In the genomic region with DNA sequence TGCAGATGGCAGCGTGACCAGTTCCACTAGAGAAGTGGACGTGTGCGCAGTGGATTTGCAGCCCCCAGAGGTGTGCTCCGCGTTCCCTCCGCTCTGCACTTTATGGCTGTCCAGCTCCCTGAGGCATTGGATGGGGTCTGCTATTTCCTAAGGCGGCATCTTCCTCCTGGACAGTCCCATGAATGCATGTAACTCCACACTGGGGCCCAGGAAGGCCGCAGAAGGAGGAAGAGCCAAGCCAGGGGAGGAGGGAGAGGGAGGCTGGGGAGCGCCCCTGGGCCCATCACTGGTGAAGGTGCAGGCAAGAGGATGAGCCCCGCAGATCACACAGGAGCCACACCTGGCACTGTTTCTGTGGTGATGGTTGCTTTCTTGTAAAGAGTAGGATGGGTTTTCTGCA, we compare ENCODE assay signal across 27 cellular contexts.
DNase-seq lines count a peak whose midpoint lies in the region; ATAC-seq and TF ChIP-seq lines count a peak whose summit lies in the region.
"Had no signal": no experiment of that assay in that cellular context is flagged by ENCODE, and none has a peak within 500 bp of the region (broad histone marks: within the 10 kb centered on the region; RNA-seq: fewer than 3 reads in every experiment).

No MANE protein-coding gene starts in this region.

- H3K4me1 ChIP-seq in sigmoid colon = peaks cover 0 to 42% (median 23%) of the 10 kb centered on the region in 4 donors
- no peaks in the 10 kb centered on the region for H3K4me1 ChIP-seq in tibial artery
- H3K4me1 ChIP-seq: HAP-1 had no signal

- H3K27me3 ChIP-seq in H7 (ENCODE audit: control insufficient read depth, insufficient read depth, low read length) = no peaks in the 10 kb centered on the region
- H3K27me3 ChIP-seq in sigmoid colon = no peaks in the 10 kb centered on the region
- peaks cover 0 to 33% of the 10 kb centered on the region in 2 donors for H3K27me3 ChIP-seq in tibial artery
- H3K27me3 ChIP-seq: SJSA1 had no signal

- WGBS in sigmoid colon, 2 donors = 93 to 94% methylated on average over 10 of the region's 10 CpGs

- TF ChIP-seq POLR2A in sigmoid colon (IDR thresholded peaks at IDR 0.05) = no peak

- no peaks in the 10 kb centered on the region for H3K36me3 Mint-ChIP-seq in activated CD8-positive, alpha-beta memory T cell treated with anti-CD3 and anti-CD28 coated beads, Interleukin-2, amount 10 ng/mL, durations not matched to agents 7 days and 5 days
- no peaks in the 10 kb centered on the region for H3K36me3 Mint-ChIP-seq in nephron (ENCODE audit: low read depth)
- H3K36me3 Mint-ChIP-seq: CD8-positive, alpha-beta memory T cell had no signal

- H3K9me3 Mint-ChIP-seq in activated CD8-positive, alpha-beta memory T cell treated with anti-CD3 and anti-CD28 coated beads, Interleukin-2, amount 10 ng/mL, durations not matched to agents 7 days and 5 days (ENCODE audit: low read depth) = no peaks in the 10 kb centered on the region
- no peaks in the 10 kb centered on the region for H3K9me3 Mint-ChIP-seq in nephron
- H3K9me3 Mint-ChIP-seq: CD8-positive, alpha-beta memory T cell; GM23338; HFFc6 had no signal

- TF ChIP-seq CTCF in nephron (IDR thresholded peaks at IDR 0.05; ENCODE audit: unreplicated experiment in 3 of 3) (no peak), sigmoid colon (IDR thresholded peaks at IDR 0.05) (no peak), tibial artery (IDR thresholded peaks at IDR 0.05) (no peak)

- H3K27ac Mint-ChIP-seq in activated CD8-positive, alpha-beta memory T cell treated with anti-CD3 and anti-CD28 coated beads, Interleukin-2, amount 10 ng/mL, durations not matched to agents 7 days and 5 days = no peak overlapping the region
- peak overlapping the region; percentile 27 to 78 (median 36) for H3K27ac Mint-ChIP-seq in nephron
- H3K27ac Mint-ChIP-seq: CD8-positive, alpha-beta memory T cell; GM23338; HFFc6 had no signal

- DNase-seq in H7 (peak; percentile 24), sigmoid colon (no peak), NCI-H1694 (lab: John Stamatoyannopoulos, UW) (no peak), tibial artery (no peak)
- peak; percentile 16 for DNase-seq in activated CD8-positive, alpha-beta memory T cell treated with anti-CD3 and anti-CD28 coated beads, Interleukin-2, amount 10 ng/mL, durations not matched to agents 7 days and 5 days
- DNase-seq in stimulated activated CD4-positive, alpha-beta T cell treated with anti-CD3 and anti-CD28 coated beads, Interleukin-4, amount 100 ng/mL, for 4 hours = no peak
- DNase-seq: C1 segment of cervical spinal cord; CD8-positive, alpha-beta memory T cell; DMS 273 treated with DMSO at 0.1 percent for 48 hours; DMS79; EL; GF-D8; HFFc6; MV-4-11; NCI-H1105; NCI-H1436 treated with DMSO at 0.1 percent for 48 hours; NCI-H2029; NCI-H446; NCI-H524 treated with DMSO at 0.1 percent for 48 hours; NCI-H774; NK-92 treated with Interleukin-12 subunit alpha and Interleukin-12 subunit beta, amount 100 ng/mL, for 24 hours; PC-3 had no signal

- H3K9me3 ChIP-seq in sigmoid colon (no peaks in the 10 kb centered on the region), tibial artery (no peaks in the 10 kb centered on the region)
- H3K9me3 ChIP-seq: HAP-1, SJSA1 had no signal

- H3K4me3 ChIP-seq in H7 (ENCODE audit: insufficient read depth, low read depth, low read length) (no peak overlapping the region), sigmoid colon (no peak overlapping the region), tibial artery (no peak overlapping the region)
- H3K4me3 ChIP-seq: GM23338, HAP-1, K562, SJSA1 had no signal

- H3K36me3 ChIP-seq in H7 (replicated peaks; ENCODE audit: control insufficient read depth, insufficient read depth, low read length) = no peaks in the 10 kb centered on the region
- no peaks in the 10 kb centered on the region for H3K36me3 ChIP-seq in sigmoid colon
- no peaks in the 10 kb centered on the region for H3K36me3 ChIP-seq in tibial artery
- H3K36me3 ChIP-seq: HAP-1, SJSA1 had no signal

- intact Hi-C loops in sigmoid colon (cut with DNase I) (loop anchor here (10.0 kb wide), 1 partner anchor 455 kb away; no protein-coding TSS in a partner anchor), tibial artery (cut with DNase I; ENCODE audit: low total_unique reads) (no loop called here)

- CTCF ChIA-PET in activated CD8-positive, alpha-beta memory T cell treated with anti-CD3 and anti-CD28 coated beads, Interleukin-2, amount 10 ng/mL, durations not matched to agents 7 days and 5 days (lab: Charles Lee) = no interaction called here

- no peaks in the 10 kb centered on the region for H3K27me3 Mint-ChIP-seq in activated CD8-positive, alpha-beta memory T cell treated with anti-CD3 and anti-CD28 coated beads, Interleukin-2, amount 10 ng/mL, durations not matched to agents 7 days and 5 days
- H3K27me3 Mint-ChIP-seq in nephron (ENCODE audit: low read depth) = peaks cover 11% of the 10 kb centered on the region

- ATAC-seq in activated CD8-positive, alpha-beta memory T cell treated with anti-CD3 and anti-CD28 coated beads, Interleukin-2, amount 10 ng/mL, durations not matched to agents 7 days and 5 days = no peak
- ATAC-seq: GM23338, K562, PC-3 had no signal

- no peaks in the 10 kb centered on the region for H3K4me1 Mint-ChIP-seq in activated CD8-positive, alpha-beta memory T cell treated with anti-CD3 and anti-CD28 coated beads, Interleukin-2, amount 10 ng/mL, durations not matched to agents 7 days and 5 days
- H3K4me1 Mint-ChIP-seq in nephron = peaks cover 19% of the 10 kb centered on the region
- H3K4me1 Mint-ChIP-seq: CD8-positive, alpha-beta memory T cell had no signal

- peak overlapping the region in 3 of 4 donors; percentile 3 to 29 (median 9) for H3K27ac ChIP-seq in sigmoid colon
- H3K27ac ChIP-seq in tibial artery = no peak overlapping the region
- H3K27ac ChIP-seq: SJSA1 had no signal

- TF ChIP-seq EP300 in sigmoid colon (IDR thresholded peaks at IDR 0.05) = no peak

- H3K4me3 Mint-ChIP-seq in activated CD8-positive, alpha-beta memory T cell treated with anti-CD3 and anti-CD28 coated beads, Interleukin-2, amount 10 ng/mL, durations not matched to agents 7 days and 5 days = no peak overlapping the region
- no peak overlapping the region for H3K4me3 Mint-ChIP-seq in nephron
- H3K4me3 Mint-ChIP-seq: CD8-positive, alpha-beta memory T cell; GM23338; HFFc6 had no signal

Comparison
In these comparisons a context has a peak if more than half of its experiments do, and no peak if none do; other contexts are left out.
1. DNase-seq: peak in H7 (single experiment) and activated CD8-positive, alpha-beta memory T cell treated with anti-CD3 and anti-CD28 coated beads, Interleukin-2, amount 10 ng/mL, durations not matched to agents 7 days and 5 days (single experiment); none in sigmoid colon (single experiment), NCI-H1694 (single experiment), stimulated activated CD4-positive, alpha-beta T cell treated with anti-CD3 and anti-CD28 coated beads, Interleukin-4, amount 100 ng/mL, for 4 hours (0 of 2) and tibial artery (0 of 2).
2. H3K27ac ChIP-seq: peak in sigmoid colon (3 of 4); none in tibial artery (0 of 2).